24 cellular contexts compared by ENCODE assay signal in the genomic region with DNA sequence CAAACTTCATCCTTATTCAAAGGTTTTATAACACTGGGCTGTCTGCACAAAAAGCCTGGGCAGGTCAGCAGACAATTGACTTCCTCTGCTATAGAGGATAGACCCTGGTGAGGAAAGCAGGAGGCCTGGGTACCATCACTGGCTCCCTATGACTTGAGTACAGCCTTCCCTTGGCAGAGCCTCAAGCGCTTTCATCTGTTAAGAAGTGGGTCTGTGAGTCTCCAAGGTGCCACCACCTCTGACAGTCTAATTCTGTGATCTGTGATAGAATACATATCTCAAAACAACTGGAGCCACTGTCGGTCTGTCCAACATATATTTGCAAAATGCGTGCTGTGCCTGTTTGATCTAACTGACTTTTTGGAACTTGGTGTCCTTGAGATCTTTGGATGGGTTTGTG. TPM values are rescaled to one million over a fixed set of nuclear protein-coding genes. Genes with fewer than 3 reads are reported as not detected.
DNase-seq lines count a peak whose midpoint lies in the region; ATAC-seq and TF ChIP-seq lines count a peak whose summit lies in the region.
"Had no signal": no experiment of that assay in that cellular context is flagged by ENCODE, and none has a peak within 500 bp of the region (broad histone marks: within the 10 kb centered on the region; RNA-seq: fewer than 3 reads in every experiment).

No MANE protein-coding gene starts in this region.

- ATAC-seq in left ventricle myocardium superior, result peak; percentile 30
- ATAC-seq in effector memory CD8-positive, alpha-beta T cell (replicated peaks), result no peak

- H3K9ac ChIP-seq in MM.1S (ENCODE audit: low read length), result peak overlapping the region; percentile 61

- intact Hi-C loops in left ventricle myocardium superior (cut with micrococcal nuclease), result no loop called here

- H4K20me1 ChIP-seq in MM.1S (ENCODE audit: insufficient read depth, low read length), result no peaks in the 10 kb centered on the region

- H2AFZ ChIP-seq in MM.1S (ENCODE audit: low read length), result no peak overlapping the region

- TF ChIP-seq CTCF in right atrium auricular region (IDR thresholded peaks at IDR 0.05) (no peak), MM.1S (IDR thresholded peaks at IDR 0.05; ENCODE audit: low read length) (no peak)

- DNase-seq in left ventricle myocardium superior (no peak), right atrium auricular region (ENCODE audit: low spot score) (no peak), MM.1S (no peak), NCI-H446 (lab: John Stamatoyannopoulos, UW) (no peak), HuH-7.5 (ENCODE audit: low spot score) (no peak), NCI-H82 treated with DMSO at 0.1 percent for 48 hours (lab: John Stamatoyannopoulos, UW; ENCODE audit: unreplicated experiment) (no peak)
- DNase-seq in effector memory CD8-positive, alpha-beta T cell, result no peak
- DNase-seq: activated CD4-positive, alpha-beta T cell treated with anti-CD3 and anti-CD28 coated beads for 4 hours; COR-L47; Karpas-422; NCI-H1092; NCI-H2029 treated with DMSO at 0.1 percent for 48 hours; NCI-H446 treated with DMSO at 0.1 percent for 48 hours; NK-92 treated with Interleukin-12 subunit alpha and Interleukin-12 subunit beta, amount 100 ng/mL, for 24 hours; stimulated activated CD4-positive, alpha-beta T cell treated with anti-CD3 and anti-CD28 coated beads, Interleukin-2, amount 100 ng/mL, for 24 hours; trophoblast cell had no signal

- H3K27me3 Mint-ChIP-seq in effector memory CD8-positive, alpha-beta T cell, result no peaks in the 10 kb centered on the region
- H3K27me3 Mint-ChIP-seq: stimulated activated naive CD8-positive, alpha-beta T cell treated with anti-CD3 and anti-CD28 coated beads, Interleukin-15, Interleukin-2, amounts not matched to agents 100 ng/mL and 50 ng/mL, for 24 hours had no signal

- H3K4me2 ChIP-seq in MM.1S (ENCODE audit: low read depth, low read length), result peak overlapping the region; percentile 82

- H3K36me3 Mint-ChIP-seq in effector memory CD8-positive, alpha-beta T cell (ENCODE audit: insufficient read depth), result peaks cover 5% of the 10 kb centered on the region

- no peaks in the 10 kb centered on the region for H3K9me2 ChIP-seq in MM.1S (replicated peaks; ENCODE audit: insufficient read depth, low read length)

- H3K27ac Mint-ChIP-seq in effector memory CD8-positive, alpha-beta T cell, result peak overlapping the region; percentile 69 to 91
- H3K27ac Mint-ChIP-seq: brain; stimulated activated naive CD8-positive, alpha-beta T cell treated with anti-CD3 and anti-CD28 coated beads, Interleukin-15, Interleukin-2, amounts not matched to agents 100 ng/mL and 50 ng/mL, for 24 hours had no signal

- no peaks in the 10 kb centered on the region for H3K27me3 ChIP-seq in right atrium auricular region
- no peaks in the 10 kb centered on the region for H3K27me3 ChIP-seq in MM.1S (replicated peaks; ENCODE audit: insufficient read depth, low read length)

- H3K9me3 ChIP-seq in right atrium auricular region (no peaks in the 10 kb centered on the region), MM.1S (replicated peaks; ENCODE audit: insufficient read depth, low read length) (no peaks in the 10 kb centered on the region)
- H3K9me3 ChIP-seq: prostate gland had no signal

- H3K79me2 ChIP-seq in MM.1S (ENCODE audit: low read length), result peaks cover 98% of the 10 kb centered on the region

- H3K4me3 Mint-ChIP-seq in effector memory CD8-positive, alpha-beta T cell, result no peak overlapping the region
- H3K4me3 Mint-ChIP-seq: brain, neural crest cell had no signal

- H3K4me1 ChIP-seq in right atrium auricular region (peaks cover 0 to 86% of the 10 kb centered on the region in 2 donors), MM.1S (ENCODE audit: low read length) (peaks cover 91% of the 10 kb centered on the region)
- H3K4me1 ChIP-seq: prostate gland had no signal

- H3K36me3 ChIP-seq in right atrium auricular region (peaks cover 4% of the 10 kb centered on the region), MM.1S (replicated peaks; ENCODE audit: insufficient read depth, low read length) (peaks cover 6% of the 10 kb centered on the region; the same call in 1 of the 2 replicates)
- H3K36me3 ChIP-seq: prostate gland had no signal

- H3K4me1 Mint-ChIP-seq in effector memory CD8-positive, alpha-beta T cell (ENCODE audit: low read depth in 2 of 2), result peaks cover 32 to 37% of the 10 kb centered on the region in 2 donors

- no peaks in the 10 kb centered on the region for H3K9me3 Mint-ChIP-seq in effector memory CD8-positive, alpha-beta T cell
- H3K9me3 Mint-ChIP-seq: stimulated activated naive CD8-positive, alpha-beta T cell treated with anti-CD3 and anti-CD28 coated beads, Interleukin-15, Interleukin-2, amounts not matched to agents 100 ng/mL and 50 ng/mL, for 24 hours had no signal

- H3K27ac ChIP-seq in right atrium auricular region, result no peak overlapping the region
- H3K27ac ChIP-seq in MM.1S (ENCODE audit: low read length), result peak overlapping the region; percentile 96
- H3K27ac ChIP-seq: prostate gland had no signal

- peaks cover 88% of the 10 kb centered on the region for H3F3A ChIP-seq in MM.1S (ENCODE audit: insufficient read depth, low read length)

- H3K4me3 ChIP-seq in right atrium auricular region (no peak overlapping the region), MM.1S (ENCODE audit: low read length) (peak overlapping the region; percentile 47)
- H3K4me3 ChIP-seq: prostate gland, skin epidermis had no signal

RNA-seq across cellular contexts. Expression of gene C9orf152, which starts 52.2 kb away (rescaled TPM):
- total RNA-seq in left ventricle myocardium superior, result not detected
- total RNA-seq in right atrium auricular region, result not detected
- total RNA-seq: Daoy, H4, neural crest cell, RPMI7951 had no signal
